In the genomic region with DNA sequence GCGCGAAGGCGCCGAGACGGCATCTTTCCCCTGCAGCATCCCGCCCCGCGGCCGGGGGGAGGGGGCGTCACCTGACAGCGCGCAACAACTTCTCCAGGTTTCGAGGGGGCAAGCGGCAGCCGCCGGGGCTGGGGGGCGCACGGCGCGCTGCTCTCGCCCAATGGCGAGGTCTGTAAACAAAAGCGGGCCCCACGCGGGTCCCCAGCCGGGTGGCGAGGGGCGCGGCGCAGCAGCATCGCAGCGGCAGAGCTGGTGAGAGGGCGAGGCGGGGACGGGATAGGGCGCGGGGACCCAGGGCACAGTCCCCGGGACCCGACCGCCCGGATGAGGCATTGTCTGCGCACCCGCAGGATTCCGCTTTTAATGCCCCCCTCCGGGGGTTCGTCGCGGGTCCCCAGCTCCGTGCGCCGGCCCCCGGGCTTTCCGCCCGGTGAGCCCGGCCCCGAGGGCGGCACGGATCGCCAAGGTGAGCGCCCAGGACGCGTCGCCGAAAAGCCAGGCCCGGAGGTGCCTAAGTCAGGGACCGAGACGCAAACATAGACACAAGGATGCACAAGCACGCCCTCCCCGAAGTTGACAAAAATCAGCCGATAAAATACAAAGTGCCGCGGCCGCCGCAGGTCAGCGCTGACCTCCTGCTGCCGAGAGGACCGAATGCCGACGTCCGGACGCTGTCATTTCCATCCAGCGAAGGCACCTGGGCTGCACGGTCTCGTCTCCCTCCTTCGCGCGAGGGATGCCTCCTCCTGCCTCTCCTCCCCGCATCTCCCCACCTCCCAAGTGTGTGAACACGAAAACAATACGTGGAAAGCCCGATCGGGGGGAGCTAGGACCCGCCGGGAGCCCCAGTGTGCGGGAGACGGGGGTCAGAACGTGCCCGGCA, we compare ENCODE assay signal across 8 cellular contexts.
DNase-seq lines count a peak whose midpoint lies in the region; ATAC-seq and TF ChIP-seq lines count a peak whose summit lies in the region.

No MANE protein-coding gene starts in this region.

- DNase-seq in activated CD4-positive, alpha-beta T cell treated with anti-CD3 and anti-CD28 coated beads for 36 hours: peak; percentile 61
- peak; percentile 75 for DNase-seq in ecto neural progenitor cell (ENCODE audit: low spot score)
- peak; percentile 57 for DNase-seq in superior temporal gyrus (ENCODE audit: extremely low spot score)
- no peak for DNase-seq in omental fat pad (ENCODE audit: low spot score)
- no peak for DNase-seq in OCI-M2 (lab: John Stamatoyannopoulos, UW; ENCODE audit: unreplicated experiment)

- peaks cover 26% of the 10 kb centered on the region for H3K27me3 Mint-ChIP-seq in activated CD4-positive, alpha-beta T cell treated with anti-CD3 and anti-CD28 coated beads for 36 hours

- CTCF ChIA-PET in activated CD4-positive, alpha-beta T cell treated with anti-CD3 and anti-CD28 coated beads for 36 hours (lab: Charles Lee): interaction anchor here (0.6 to 1.9 kb wide), 18 partner anchors 10 to 470 kb away, joined by 3 to 9 read pairs (median 4); no protein-coding TSS in a partner anchor

- no peak for TF ChIP-seq CTCF in omental fat pad (IDR thresholded peaks at IDR 0.05)

- POLR2A ChIA-PET in activated CD4-positive, alpha-beta T cell treated with anti-CD3 and anti-CD28 coated beads for 36 hours (lab: Charles Lee): interaction anchor here (0.9 to 1.5 kb wide), 7 partner anchors 132 to 374 kb away, joined by 3 to 10 read pairs (median 5); no protein-coding TSS in a partner anchor

- H3K27ac Mint-ChIP-seq in activated CD4-positive, alpha-beta T cell treated with anti-CD3 and anti-CD28 coated beads for 36 hours: no peak overlapping the region

- ATAC-seq in GM18511 (IDR thresholded peaks at IDR 0.05; ENCODE audit: unreplicated experiment): peak; percentile 10
- peak; percentile 2 for ATAC-seq in activated CD4-positive, alpha-beta T cell treated with anti-CD3 and anti-CD28 coated beads for 36 hours
- no peak for ATAC-seq in omental fat pad (ENCODE audit: low FRiP score)

- H3K9ac ChIP-seq in mucosa of rectum (ENCODE audit: low read depth in 1 of 2, low read length in 2 of 2): no peak overlapping the region

- H3K27ac ChIP-seq in KOPT-K1 (ENCODE audit: low read depth, low read length, poor library complexity, severe bottlenecking) (peak overlapping the region; percentile 65), mucosa of rectum (ENCODE audit: low read depth in 2 of 2, low read length in 2 of 2) (no peak overlapping the region)

- intact Hi-C loops in activated CD4-positive, alpha-beta T cell treated with anti-CD3 and anti-CD28 coated beads for 36 hours (cut with DNase I, micrococcal nuclease): loop anchor here (2.0 to 5.0 kb wide), 5 partner anchors 99 to 835 kb away; a partner anchor contains a TSS

- H3K9me3 ChIP-seq in KOPT-K1 (ENCODE audit: insufficient read depth, low read length, poor library complexity, severe bottlenecking): no peaks in the 10 kb centered on the region
- H3K9me3 ChIP-seq in mucosa of rectum (ENCODE audit: control insufficient read depth in 2 of 2, low read length in 2 of 2): no peaks in the 10 kb centered on the region

- peaks cover 42% of the 10 kb centered on the region for H3K4me1 Mint-ChIP-seq in activated CD4-positive, alpha-beta T cell treated with anti-CD3 and anti-CD28 coated beads for 36 hours

- peaks cover 11 to 12% of the 10 kb centered on the region in 2 donors for H3K27me3 ChIP-seq in mucosa of rectum (ENCODE audit: control insufficient read depth in 2 of 2, insufficient read depth in 2 of 2, low read length in 2 of 2)

- peak overlapping the region; percentile 74 to 82 for H3K4me3 ChIP-seq in mucosa of rectum (ENCODE audit: low read length in 2 of 2)

- H3K4me3 Mint-ChIP-seq in activated CD4-positive, alpha-beta T cell treated with anti-CD3 and anti-CD28 coated beads for 36 hours: peak overlapping the region; percentile 80

- H3K36me3 ChIP-seq in KOPT-K1 (ENCODE audit: insufficient read depth, low read length) (no peaks in the 10 kb centered on the region), mucosa of rectum (ENCODE audit: control insufficient read depth in 2 of 2, insufficient read depth in 2 of 2, low read length in 2 of 2) (no peaks in the 10 kb centered on the region)

- peaks cover 5 to 12% of the 10 kb centered on the region in 2 donors for H3K4me1 ChIP-seq in mucosa of rectum (ENCODE audit: control insufficient read depth in 2 of 2, insufficient read depth in 2 of 2, low read length in 2 of 2)

- H3K9me3 Mint-ChIP-seq in activated CD4-positive, alpha-beta T cell treated with anti-CD3 and anti-CD28 coated beads for 36 hours (ENCODE audit: low read depth): no peaks in the 10 kb centered on the region

- H3K36me3 Mint-ChIP-seq in activated CD4-positive, alpha-beta T cell treated with anti-CD3 and anti-CD28 coated beads for 36 hours (ENCODE audit: low read depth): peaks cover 2% of the 10 kb centered on the region

Comparison
In these comparisons a context has a peak if more than half of its experiments do, and no peak if none do; other contexts are left out.
1. DNase-seq: peak in activated CD4-positive, alpha-beta T cell treated with anti-CD3 and anti-CD28 coated beads for 36 hours (single experiment), ecto neural progenitor cell (single experiment) and superior temporal gyrus (single experiment); none in omental fat pad (single experiment) and OCI-M2 (single experiment).